14 cellular contexts compared by ENCODE assay signal in the genomic region with DNA sequence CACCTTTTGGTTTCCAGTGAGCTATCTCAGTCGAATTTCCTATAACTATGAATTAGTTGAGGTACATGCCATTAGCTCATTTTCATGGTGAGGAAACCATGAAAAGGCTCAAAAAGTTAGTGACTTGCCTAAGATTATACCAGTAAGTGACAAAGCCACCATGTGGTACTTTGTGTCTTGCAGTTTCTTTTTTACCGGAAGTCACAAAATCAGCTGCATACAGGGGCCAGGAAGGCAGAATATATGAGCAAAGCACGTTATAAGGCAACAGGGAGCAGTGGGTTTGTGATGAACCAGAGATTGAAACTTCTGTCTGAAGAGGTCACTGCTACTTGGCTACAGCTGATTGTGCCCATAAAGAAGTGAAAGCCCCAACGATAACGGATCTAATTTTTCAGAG. TPM values are rescaled to one million over a fixed set of nuclear protein-coding genes. Genes with fewer than 3 reads are reported as not detected.
A peak's percentile ranks its signal among the peaks of the same experiment; 100 is the strongest.
DNase-seq lines count a peak whose midpoint lies in the region; ATAC-seq and TF ChIP-seq lines count a peak whose summit lies in the region.
"Had no signal": no experiment of that assay in that cellular context is flagged by ENCODE, and none has a peak within 500 bp of the region (broad histone marks: within the 10 kb centered on the region; RNA-seq: fewer than 3 reads in every experiment).

No MANE protein-coding gene starts in this region.

- no peak overlapping the region for H3K9ac ChIP-seq in MM.1S (ENCODE audit: low read length)

- POLR2A ChIA-PET in activated naive CD8-positive, alpha-beta T cell treated with anti-CD3 and anti-CD28 coated beads, Interleukin-2, amount 10 ng/mL, durations not matched to agents 7 days and 5 days (lab: Charles Lee), result interaction anchor here (1.2 kb wide), 1 partner anchor 49 kb away, joined by 7 read pairs; no protein-coding TSS in a partner anchor
- POLR2A ChIA-PET in WTC11 (lab: Charles Lee), result no interaction called here

- intact Hi-C loops in activated naive CD4-positive, alpha-beta T cell treated with anti-CD3 and anti-CD28 coated beads for 36 hours (cut with micrococcal nuclease), result loop anchor here (1.0 to 2.0 kb wide), 3 partner anchors 40 to 112 kb away; a partner anchor contains a TSS

- H3K79me2 ChIP-seq in MM.1S (ENCODE audit: low read length), result no peaks in the 10 kb centered on the region

- H3K27ac ChIP-seq in MM.1S (ENCODE audit: low read length), result no peak overlapping the region
- H3K27ac ChIP-seq: suprapubic skin had no signal

- peak overlapping the region; percentile 18 for H3K4me3 Mint-ChIP-seq in activated naive CD4-positive, alpha-beta T cell treated with anti-CD3 and anti-CD28 coated beads for 36 hours
- peak overlapping the region; percentile 27 for H3K4me3 Mint-ChIP-seq in activated naive CD8-positive, alpha-beta T cell treated with anti-CD3 and anti-CD28 coated beads, Interleukin-2, amount 10 ng/mL, durations not matched to agents 7 days and 5 days
- H3K4me3 Mint-ChIP-seq in stimulated activated naive CD8-positive, alpha-beta T cell treated with anti-CD3 and anti-CD28 coated beads, Interleukin-15, Interleukin-2, amounts not matched to agents 100 ng/mL and 50 ng/mL, for 24 hours, result no peak overlapping the region
- H3K4me3 Mint-ChIP-seq in WTC11, result no peak overlapping the region

- H3K4me1 Mint-ChIP-seq in activated naive CD4-positive, alpha-beta T cell treated with anti-CD3 and anti-CD28 coated beads for 36 hours (ENCODE audit: low read depth), result peaks cover 30% of the 10 kb centered on the region
- peaks cover 19% of the 10 kb centered on the region for H3K4me1 Mint-ChIP-seq in activated naive CD8-positive, alpha-beta T cell treated with anti-CD3 and anti-CD28 coated beads, Interleukin-2, amount 10 ng/mL, durations not matched to agents 7 days and 5 days
- peaks cover 18% of the 10 kb centered on the region for H3K4me1 Mint-ChIP-seq in stimulated activated naive CD8-positive, alpha-beta T cell treated with anti-CD3 and anti-CD28 coated beads, Interleukin-15, Interleukin-2, amounts not matched to agents 100 ng/mL and 50 ng/mL, for 24 hours (ENCODE audit: low read depth)
- H3K4me1 Mint-ChIP-seq in WTC11, result no peaks in the 10 kb centered on the region

- no peaks in the 10 kb centered on the region for H3K4me1 ChIP-seq in MM.1S (ENCODE audit: low read length)

- peak overlapping the region; percentile 61 for H2AFZ ChIP-seq in MM.1S (ENCODE audit: low read length)

- no peaks in the 10 kb centered on the region for H4K20me1 ChIP-seq in MM.1S (ENCODE audit: insufficient read depth, low read length)

- H3K27me3 ChIP-seq in MM.1S (replicated peaks; ENCODE audit: insufficient read depth, low read length), result no peaks in the 10 kb centered on the region
- H3K27me3 ChIP-seq: spleen, suprapubic skin had no signal

- peak overlapping the region; percentile 58 for H3K4me2 ChIP-seq in MM.1S (ENCODE audit: low read depth, low read length)

- peak overlapping the region; percentile 77 for H3K27ac Mint-ChIP-seq in activated naive CD4-positive, alpha-beta T cell treated with anti-CD3 and anti-CD28 coated beads for 36 hours
- peak overlapping the region; percentile 37 for H3K27ac Mint-ChIP-seq in activated naive CD8-positive, alpha-beta T cell treated with anti-CD3 and anti-CD28 coated beads, Interleukin-2, amount 10 ng/mL, durations not matched to agents 7 days and 5 days
- H3K27ac Mint-ChIP-seq in stimulated activated naive CD8-positive, alpha-beta T cell treated with anti-CD3 and anti-CD28 coated beads, Interleukin-15, Interleukin-2, amounts not matched to agents 100 ng/mL and 50 ng/mL, for 24 hours, result peak overlapping the region; percentile 16
- no peak overlapping the region for H3K27ac Mint-ChIP-seq in WTC11

- H3K9me3 ChIP-seq in MM.1S (replicated peaks; ENCODE audit: insufficient read depth, low read length), result no peaks in the 10 kb centered on the region
- H3K9me3 ChIP-seq: spleen, suprapubic skin had no signal

- no peaks in the 10 kb centered on the region for H3K36me3 ChIP-seq in MM.1S (replicated peaks; ENCODE audit: insufficient read depth, low read length)
- H3K36me3 ChIP-seq: spleen, suprapubic skin had no signal

- no peaks in the 10 kb centered on the region for H3K27me3 Mint-ChIP-seq in activated naive CD4-positive, alpha-beta T cell treated with anti-CD3 and anti-CD28 coated beads for 36 hours (ENCODE audit: low read depth)
- no peaks in the 10 kb centered on the region for H3K27me3 Mint-ChIP-seq in activated naive CD8-positive, alpha-beta T cell treated with anti-CD3 and anti-CD28 coated beads, Interleukin-2, amount 10 ng/mL, durations not matched to agents 7 days and 5 days
- no peaks in the 10 kb centered on the region for H3K27me3 Mint-ChIP-seq in stimulated activated naive CD8-positive, alpha-beta T cell treated with anti-CD3 and anti-CD28 coated beads, Interleukin-15, Interleukin-2, amounts not matched to agents 100 ng/mL and 50 ng/mL, for 24 hours
- H3K27me3 Mint-ChIP-seq in WTC11 (ENCODE audit: low read depth), result no peaks in the 10 kb centered on the region

- no peaks in the 10 kb centered on the region for H3K36me3 Mint-ChIP-seq in activated naive CD4-positive, alpha-beta T cell treated with anti-CD3 and anti-CD28 coated beads for 36 hours (ENCODE audit: low read depth)
- H3K36me3 Mint-ChIP-seq in activated naive CD8-positive, alpha-beta T cell treated with anti-CD3 and anti-CD28 coated beads, Interleukin-2, amount 10 ng/mL, durations not matched to agents 7 days and 5 days, result peaks cover 2% of the 10 kb centered on the region
- H3K36me3 Mint-ChIP-seq in stimulated activated naive CD8-positive, alpha-beta T cell treated with anti-CD3 and anti-CD28 coated beads, Interleukin-15, Interleukin-2, amounts not matched to agents 100 ng/mL and 50 ng/mL, for 24 hours (ENCODE audit: low read depth), result no peaks in the 10 kb centered on the region
- H3K36me3 Mint-ChIP-seq in WTC11, result no peaks in the 10 kb centered on the region

- no peaks in the 10 kb centered on the region for H3K9me3 Mint-ChIP-seq in activated naive CD4-positive, alpha-beta T cell treated with anti-CD3 and anti-CD28 coated beads for 36 hours
- no peaks in the 10 kb centered on the region for H3K9me3 Mint-ChIP-seq in activated naive CD8-positive, alpha-beta T cell treated with anti-CD3 and anti-CD28 coated beads, Interleukin-2, amount 10 ng/mL, durations not matched to agents 7 days and 5 days
- H3K9me3 Mint-ChIP-seq in stimulated activated naive CD8-positive, alpha-beta T cell treated with anti-CD3 and anti-CD28 coated beads, Interleukin-15, Interleukin-2, amounts not matched to agents 100 ng/mL and 50 ng/mL, for 24 hours, result no peaks in the 10 kb centered on the region
- no peaks in the 10 kb centered on the region for H3K9me3 Mint-ChIP-seq in WTC11

- peak; percentile 82 for ATAC-seq in activated naive CD8-positive, alpha-beta T cell treated with anti-CD3 and anti-CD28 coated beads, Interleukin-2, amount 10 ng/mL, durations not matched to agents 7 days and 5 days (ENCODE audit: low read depth)
- no peak for ATAC-seq in WTC11

- CTCF ChIA-PET in activated naive CD4-positive, alpha-beta T cell treated with anti-CD3 and anti-CD28 coated beads for 36 hours (lab: Charles Lee), result interaction anchor here (0.9 to 3.3 kb wide), 6 partner anchors 9 to 179 kb away, joined by 3 to 27 read pairs (median 8); a partner anchor contains a TSS
- CTCF ChIA-PET in WTC11 (lab: Charles Lee), result interaction anchor here (0.5 to 1.6 kb wide), 5 partner anchors 8 to 86 kb away, joined by 4 to 5 read pairs (median 4); a partner anchor contains a TSS

- TF ChIP-seq CTCF in MM.1S (IDR thresholded peaks at IDR 0.05; ENCODE audit: low read length), result 0 out of 2 replicates have a peak, but pooled peaks have one; percentile 4
- no peak for TF ChIP-seq CTCF in WTC11 (IDR thresholded peaks at IDR 0.05)

- DNase-seq in activated naive CD4-positive, alpha-beta T cell treated with anti-CD3 and anti-CD28 coated beads for 36 hours, result peak; percentile 36
- no peak for DNase-seq in activated naive CD4-positive, alpha-beta T cell treated with anti-CD3 and anti-CD28 coated beads, Interleukin-2, amount 50 U/mL, for 16 hours
- DNase-seq in MM.1S (peak; percentile 48), NCI-H1436 treated with DMSO at 0.1 percent for 48 hours (lab: John Stamatoyannopoulos, UW) (no peak), WTC11 (ENCODE audit: low spot score) (no peak), D341Med (ENCODE audit: low spot score) (no peak)
- no peak for DNase-seq in activated naive CD8-positive, alpha-beta T cell treated with anti-CD3 and anti-CD28 coated beads, Interleukin-2, amount 10 ng/mL, durations not matched to agents 7 days and 5 days
- DNase-seq: DMS53, erythroblast, kidney, NCI-H82, spleen had no signal

- no peaks in the 10 kb centered on the region for H3K9me2 ChIP-seq in MM.1S (replicated peaks; ENCODE audit: insufficient read depth, low read length)

- no peak overlapping the region for H3K4me3 ChIP-seq in MM.1S (ENCODE audit: low read length)
- H3K4me3 ChIP-seq: spleen, suprapubic skin had no signal

- no peaks in the 10 kb centered on the region for H3F3A ChIP-seq in MM.1S (ENCODE audit: insufficient read depth, low read length)

RNA-seq across cellular contexts. Expression of a gene that starts 50.3 kb away (rescaled TPM):
- 10 to 100 TPM; 16.0 to 19.1 TPM for total RNA-seq in activated naive CD4-positive, alpha-beta T cell treated with anti-CD3 and anti-CD28 coated beads for 36 hours
- total RNA-seq in activated naive CD8-positive, alpha-beta T cell treated with anti-CD3 and anti-CD28 coated beads, Interleukin-2, amount 10 ng/mL, durations not matched to agents 7 days and 5 days, result 1 to 10 TPM; 2.6 to 2.7 TPM
- total RNA-seq in WTC11 (2021), result 9.0 to 11.2 TPM (median 9.1 TPM) in 3 replicates

Comparison
In these comparisons a context has a peak if more than half of its experiments do, and no peak if none do; other contexts are left out.
1. DNase-seq: peak in activated naive CD4-positive, alpha-beta T cell treated with anti-CD3 and anti-CD28 coated beads for 36 hours (single experiment) and MM.1S (single experiment); none in activated naive CD4-positive, alpha-beta T cell treated with anti-CD3 and anti-CD28 coated beads, Interleukin-2, amount 50 U/mL, for 16 hours (single experiment), activated naive CD8-positive, alpha-beta T cell treated with anti-CD3 and anti-CD28 coated beads, Interleukin-2, amount 10 ng/mL, durations not matched to agents 7 days and 5 days (single experiment), NCI-H1436 treated with DMSO at 0.1 percent for 48 hours (single experiment), WTC11 (single experiment) and D341Med (single experiment).
2. H3K4me3 Mint-ChIP-seq: peak in activated naive CD4-positive, alpha-beta T cell treated with anti-CD3 and anti-CD28 coated beads for 36 hours (single experiment) and activated naive CD8-positive, alpha-beta T cell treated with anti-CD3 and anti-CD28 coated beads, Interleukin-2, amount 10 ng/mL, durations not matched to agents 7 days and 5 days (single experiment); none in stimulated activated naive CD8-positive, alpha-beta T cell treated with anti-CD3 and anti-CD28 coated beads, Interleukin-15, Interleukin-2, amounts not matched to agents 100 ng/mL and 50 ng/mL, for 24 hours (single experiment) and WTC11 (single experiment).